ENCODE assay signal across 1 cellular context in genomic region chr3:136277634-136278033, GRCh38.
A peak's percentile ranks its signal among the peaks of the same experiment; 100 is the strongest.
TF ChIP-seq lines count a peak whose summit lies in the region.

No MANE protein-coding gene starts in this region.

TF ChIP-seq in H1, 55 proteins besides CTCF, POLR2A, EP300 and RAD21:
- TF ChIP-seq SP1 (IDR thresholded peaks at IDR 0.05; ENCODE audit: low read depth, low read length) (no peak), CTBP2 (IDR thresholded peaks at IDR 0.05; ENCODE audit: borderline replicate concordance, insufficient read depth, insufficient read length, low read length) (no peak), KDM1A (IDR thresholded peaks at IDR 0.05; ENCODE audit: borderline replicate concordance, low read length) (peak; percentile 48; the same call in 1 of the 2 replicates), SRF (IDR thresholded peaks at IDR 0.05; ENCODE audit: low read depth, low read length) (no peak), RNF2 (IDR thresholded peaks at IDR 0.05; ENCODE audit: borderline replicate concordance, low read depth, low read length, missing control alignments, poor library complexity, severe bottlenecking) (no peak), JUND (IDR thresholded peaks at IDR 0.05; ENCODE audit: low read length) (no peak), RBBP5 (IDR thresholded peaks at IDR 0.05; ENCODE audit: borderline replicate concordance, low read depth, low read length) (0 out of 2 replicates have a peak, but pooled peaks have one; percentile 55), MAFK (IDR thresholded peaks at IDR 0.05; ENCODE audit: low read depth, low read length) (no peak), NANOG (IDR thresholded peaks at IDR 0.05; ENCODE audit: insufficient read depth, low read depth, low read length, poor library complexity, severe bottlenecking) (no peak), PHF8 (conservative IDR thresholded peaks at IDR 0.05; ENCODE audit: low read depth, low read length) (no peak), TCF12 (IDR thresholded peaks at IDR 0.05; ENCODE audit: low read depth, low read length) (peak; percentile 92; the same call in 1 of the 2 replicates), TAF1 (IDR thresholded peaks at IDR 0.05; ENCODE audit: low read depth, low read length) (0 out of 2 replicates have a peak, but pooled peaks have one; percentile 29)
- TF ChIP-seq, protein P1, sequence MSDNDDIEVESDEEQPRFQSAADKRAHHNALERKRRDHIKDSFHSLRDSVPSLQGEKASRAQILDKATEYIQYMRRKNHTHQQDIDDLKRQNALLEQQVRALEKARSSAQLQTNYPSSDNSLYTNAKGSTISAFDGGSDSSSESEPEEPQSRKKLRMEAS (IDR thresholded peaks at IDR 0.05), result peak; percentile 37; the same call in 1 of the 2 replicates
